Comparison of ENCODE assay signal across 1 cellular context in the genomic region with DNA sequence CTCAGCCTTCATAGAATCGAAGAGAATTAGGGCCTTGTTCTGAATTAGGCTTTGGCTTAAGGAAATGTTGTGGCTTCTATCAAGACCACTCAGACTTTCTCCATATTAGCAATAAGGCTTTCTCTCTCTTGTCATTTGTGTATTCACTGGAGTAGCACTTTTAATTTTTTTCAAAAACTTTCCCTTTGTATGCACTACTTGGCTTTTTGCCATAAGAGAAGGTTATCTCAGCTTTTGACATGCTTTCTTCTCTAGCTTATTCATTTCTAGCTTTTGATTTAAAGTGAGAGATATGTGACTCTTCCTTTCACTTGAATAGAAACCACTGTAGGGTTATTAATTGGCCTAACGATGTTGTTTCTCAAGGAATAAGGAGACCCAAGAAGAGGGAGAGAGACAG.
TF ChIP-seq lines count a peak whose summit lies in the region.

No MANE protein-coding gene starts in this region.

TF ChIP-seq in GM12878, 131 proteins besides CTCF, POLR2A, EP300 and RAD21 (continued from another document):
- no peak for TF ChIP-seq WRNIP1 (IDR thresholded peaks at IDR 0.05; ENCODE audit: borderline replicate concordance, low read depth, low read length)
- peak; percentile 89 for TF ChIP-seq SMAD1 (IDR thresholded peaks at IDR 0.05; ENCODE audit: low read depth, partially characterized antibody)
- no peak for TF ChIP-seq CEBPZ (IDR thresholded peaks at IDR 0.05; ENCODE audit: low read depth, low read length)
- TF ChIP-seq RBBP5 (conservative IDR thresholded peaks at IDR 0.05): no peak
- TF ChIP-seq HCFC1 (IDR thresholded peaks at IDR 0.05; ENCODE audit: low read length): no peak
- TF ChIP-seq, protein P1, sequence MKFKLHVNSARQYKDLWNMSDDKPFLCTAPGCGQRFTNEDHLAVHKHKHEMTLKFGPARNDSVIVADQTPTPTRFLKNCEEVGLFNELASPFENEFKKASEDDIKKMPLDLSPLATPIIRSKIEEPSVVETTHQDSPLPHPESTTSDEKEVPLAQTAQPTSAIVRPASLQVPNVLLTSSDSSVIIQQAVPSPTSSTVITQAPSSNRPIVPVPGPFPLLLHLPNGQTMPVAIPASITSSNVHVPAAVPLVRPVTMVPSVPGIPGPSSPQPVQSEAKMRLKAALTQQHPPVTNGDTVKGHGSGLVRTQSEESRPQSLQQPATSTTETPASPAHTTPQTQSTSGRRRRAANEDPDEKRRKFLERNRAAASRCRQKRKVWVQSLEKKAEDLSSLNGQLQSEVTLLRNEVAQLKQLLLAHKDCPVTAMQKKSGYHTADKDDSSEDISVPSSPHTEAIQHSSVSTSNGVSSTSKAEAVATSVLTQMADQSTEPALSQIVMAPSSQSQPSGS (IDR thresholded peaks at IDR 0.05; ENCODE audit: low read length): peak; percentile 64
